ENCODE assay signal across 20 cellular contexts in the genomic region with DNA sequence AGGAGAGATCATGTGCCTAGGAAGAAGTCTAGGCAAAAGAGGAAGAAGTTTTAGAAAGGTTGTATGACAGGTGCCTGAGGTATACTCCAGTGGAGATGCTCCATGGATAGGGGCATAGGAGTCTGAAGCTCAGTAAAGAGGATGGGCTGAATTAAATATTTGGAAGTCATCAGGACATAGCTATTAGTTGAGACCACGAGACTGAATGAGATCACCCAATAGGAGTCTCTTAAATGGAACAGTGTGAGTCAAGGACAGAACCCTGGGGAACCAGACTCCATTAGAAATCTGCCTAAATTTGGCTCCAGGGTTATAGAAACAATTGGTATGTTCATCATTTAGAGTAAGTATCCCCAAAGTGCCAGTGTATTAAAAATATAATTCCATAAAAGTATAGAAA.
DNase-seq lines count a peak whose midpoint lies in the region; ATAC-seq, FAIRE-seq and TF ChIP-seq lines count a peak whose summit lies in the region.
"Had no signal": no experiment of that assay in that cellular context is flagged by ENCODE, and none has a peak within 500 bp of the region (broad histone marks: within the 10 kb centered on the region; RNA-seq: fewer than 3 reads in every experiment).

No MANE protein-coding gene starts in this region.

- no peak for TF ChIP-seq CTCF in SK-N-SH (IDR thresholded peaks at IDR 0.05)

- no peaks in the 10 kb centered on the region for H3K27me3 ChIP-seq in SK-N-SH (ENCODE audit: insufficient read depth)
- H3K27me3 ChIP-seq: SJCRH30 had no signal

- peak overlapping the region in 1 of 2 experiments; percentile 67; a peak in 3 of 4 replicates for H3K27ac ChIP-seq in SK-N-SH (ENCODE audit: low read depth in 2 of 2, low read length in 1 of 2)
- H3K27ac ChIP-seq: 22Rv1, HL-60, SJCRH30 had no signal

- peaks cover 13% of the 10 kb centered on the region for H3F3A ChIP-seq in SK-N-SH (replicated peaks; ENCODE audit: insufficient read depth)

- peaks cover 4 to 10% of the 10 kb centered on the region in 2 experiments; a peak in 3 of 4 replicates for H3K4me1 ChIP-seq in SK-N-SH (ENCODE audit: control insufficient read depth in 1 of 2, insufficient read depth in 2 of 2, low read depth in 1 of 2, low read length in 1 of 2)

- no peak for FAIRE-seq in GM19239 (lab: Jason Lieb, UNC)
- FAIRE-seq: GM12891 had no signal

- no peak for TF ChIP-seq EP300 in SK-N-SH (IDR thresholded peaks at IDR 0.05; ENCODE audit: borderline replicate concordance in 1 of 2, low read depth in 1 of 2, low read length in 1 of 2)

- no peaks in the 10 kb centered on the region for H4K20me1 ChIP-seq in SK-N-SH (ENCODE audit: insufficient read depth)

- DNase-seq in SK-N-SH (no peak), kidney tubule cell (ENCODE audit: low spot score) (peak; percentile 54), DMS 273 (lab: John Stamatoyannopoulos, UW; ENCODE audit: unreplicated experiment) (no peak), GM19239 (ENCODE audit: insufficient read length, low spot score) (no peak), head of caudate nucleus (no peak)
- DNase-seq in activated naive CD4-positive, alpha-beta T cell treated with Interleukin-2 at 50 U/mL for 16 hours, result no peak
- DNase-seq: COR-L47, DMS153, H7, NCI-H1417, NCI-H187 treated with DMSO at 0.1 percent for 48 hours, NCI-H345, NCI-H524 treated with DMSO at 0.1 percent for 48 hours, SJCRH30 had no signal

- H3K9me3 ChIP-seq in SK-N-SH, result no peaks in the 10 kb centered on the region
- H3K9me3 ChIP-seq: SJCRH30 had no signal

- peaks cover 19% of the 10 kb centered on the region for H3K4me1 Mint-ChIP-seq in activated T-helper 17 cell treated with anti-CD3 and anti-CD28 coated beads, Interleukin-2, amount 50 U/mL, for 72 hours

- POLR2A ChIA-PET in SK-N-SH (lab: Yijun Ruan, JAX), result no interaction called here

- no peak overlapping the region for H2AFZ ChIP-seq in SK-N-SH (ENCODE audit: low read depth)

- H3K9me3 Mint-ChIP-seq in activated T-helper 17 cell treated with anti-CD3 and anti-CD28 coated beads, Interleukin-2, amount 50 U/mL, for 72 hours, result no peaks in the 10 kb centered on the region

- peaks cover 11% of the 10 kb centered on the region for H3K36me3 Mint-ChIP-seq in activated T-helper 17 cell treated with anti-CD3 and anti-CD28 coated beads, Interleukin-2, amount 50 U/mL, for 72 hours (ENCODE audit: low read depth)

- intact Hi-C loops in head of caudate nucleus (cut with DNase I), result no loop called here

- H3K4me3 ChIP-seq in SK-N-SH (ENCODE audit: low read depth in 2 of 2, low read length in 1 of 2), result no peak overlapping the region
- H3K4me3 ChIP-seq: SJCRH30 had no signal

- peak overlapping the region; percentile 46; the same call in 1 of the 2 replicates for H3K4me2 ChIP-seq in SK-N-SH

- ATAC-seq in SK-N-SH treated with all-trans-retinoic acid at 6 μM for 48 hours, result no peak
- ATAC-seq in activated T-helper 17 cell treated with anti-CD3 and anti-CD28 coated beads, Interleukin-2, amount 50 U/mL, for 72 hours (replicated peaks), result peak; percentile 24

- no peak for TF ChIP-seq RAD21 in SK-N-SH (IDR thresholded peaks at IDR 0.05; ENCODE audit: low read length)

- H3K4me3 Mint-ChIP-seq in activated T-helper 17 cell treated with anti-CD3 and anti-CD28 coated beads, Interleukin-2, amount 50 U/mL, for 72 hours, result no peak overlapping the region
- H3K4me3 Mint-ChIP-seq: B cell had no signal

- CTCF ChIA-PET in SK-N-SH (lab: Yijun Ruan, JAX), result interaction anchor here (1.0 to 2.6 kb wide), 3 partner anchors 9 to 18 kb away, joined by 3 to 9 read pairs (median 5); no protein-coding TSS in a partner anchor

- H3K27ac Mint-ChIP-seq in activated T-helper 17 cell treated with anti-CD3 and anti-CD28 coated beads, Interleukin-2, amount 50 U/mL, for 72 hours, result no peak overlapping the region
- H3K27ac Mint-ChIP-seq: B cell had no signal

- no peaks in the 10 kb centered on the region for H3K9me2 ChIP-seq in SK-N-SH

- no peaks in the 10 kb centered on the region for H3K36me3 ChIP-seq in SK-N-SH (replicated peaks in 1 of 2; ENCODE audit: control insufficient read depth in 1 of 2, insufficient read depth in 2 of 2, low read length in 1 of 2)
- H3K36me3 ChIP-seq: SJCRH30 had no signal

- H3K27me3 Mint-ChIP-seq in activated T-helper 17 cell treated with anti-CD3 and anti-CD28 coated beads, Interleukin-2, amount 50 U/mL, for 72 hours, result no peaks in the 10 kb centered on the region
- H3K27me3 Mint-ChIP-seq: B cell had no signal

- H3K9ac ChIP-seq in SK-N-SH, result no peak overlapping the region

- WGBS in SK-N-SH (ENCODE audit: low lambda C conversion rate), result 50% methylated on average over 1 of the region's 1 CpG

- H3K79me2 ChIP-seq in SK-N-SH (ENCODE audit: insufficient read depth), result no peaks in the 10 kb centered on the region

TF ChIP-seq in SK-N-SH, 30 proteins besides CTCF, POLR2A, EP300 and RAD21:
- TF ChIP-seq CHD2 (IDR thresholded peaks at IDR 0.05; ENCODE audit: low read length, partially characterized antibody) (no peak), NRF1 (IDR thresholded peaks at IDR 0.05; ENCODE audit: low read depth, low read length) (no peak), SIN3A (IDR thresholded peaks at IDR 0.05; ENCODE audit: borderline replicate concordance, low read depth, low read length) (no peak), FOXM1 (IDR thresholded peaks at IDR 0.05; ENCODE audit: low read depth) (no peak), GATA2 (CRISPR knock-in tag; IDR thresholded peaks at IDR 0.05) (no peak), MEF2A (IDR thresholded peaks at IDR 0.05; ENCODE audit: borderline replicate concordance, low read depth) (no peak), TEAD4 (IDR thresholded peaks at IDR 0.05; ENCODE audit: borderline replicate concordance, insufficient read depth) (no peak)
- TF ChIP-seq, protein P1, sequence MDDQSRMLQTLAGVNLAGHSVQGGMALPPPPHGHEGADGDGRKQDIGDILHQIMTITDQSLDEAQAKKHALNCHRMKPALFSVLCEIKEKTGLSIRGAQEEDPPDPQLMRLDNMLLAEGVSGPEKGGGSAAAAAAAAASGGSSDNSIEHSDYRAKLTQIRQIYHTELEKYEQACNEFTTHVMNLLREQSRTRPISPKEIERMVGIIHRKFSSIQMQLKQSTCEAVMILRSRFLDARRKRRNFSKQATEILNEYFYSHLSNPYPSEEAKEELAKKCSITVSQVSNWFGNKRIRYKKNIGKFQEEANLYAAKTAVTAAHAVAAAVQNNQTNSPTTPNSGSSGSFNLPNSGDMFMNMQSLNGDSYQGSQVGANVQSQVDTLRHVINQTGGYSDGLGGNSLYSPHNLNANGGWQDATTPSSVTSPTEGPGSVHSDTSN (IDR thresholded peaks at IDR 0.05), result no peak

TF ChIP-seq in SK-N-SH treated with all-trans-retinoic acid at 6 μM for 48 hours, 23 proteins besides CTCF, POLR2A, EP300 and RAD21:
- no peak for TF ChIP-seq PPARA (CRISPR knock-in tag; IDR thresholded peaks at IDR 0.05; ENCODE audit: borderline replicate concordance)
